Comparison of ENCODE assay signal across 11 cellular contexts in the genomic region with DNA sequence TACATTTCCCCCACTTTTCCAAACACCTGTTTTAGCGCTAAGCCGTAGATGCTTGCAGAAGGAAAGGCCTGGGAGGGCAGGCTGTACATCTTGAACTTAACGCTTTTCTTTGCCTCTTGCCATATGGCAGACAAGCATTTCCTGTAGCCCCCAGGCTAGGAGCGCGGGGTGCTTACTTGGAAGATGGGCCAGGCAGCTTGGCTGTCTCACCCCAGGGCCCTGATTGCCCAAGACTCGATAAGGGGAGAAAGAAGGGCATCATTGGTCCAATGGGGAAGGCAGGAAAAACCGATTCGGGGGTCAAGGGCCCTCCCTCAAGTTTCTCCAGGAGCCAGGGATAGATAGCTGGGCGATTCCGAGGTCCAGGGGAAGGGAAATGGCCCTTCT. TPM values are rescaled to one million over a fixed set of nuclear protein-coding genes. Genes with fewer than 3 reads are reported as not detected.
DNase-seq lines count a peak whose midpoint lies in the region; ATAC-seq, FAIRE-seq and TF ChIP-seq lines count a peak whose summit lies in the region.
"Had no signal": no experiment of that assay in that cellular context is flagged by ENCODE, and none has a peak within 500 bp of the region (broad histone marks: within the 10 kb centered on the region; RNA-seq: fewer than 3 reads in every experiment).

No MANE protein-coding gene starts in this region.

- intact Hi-C loops in endothelial cell of umbilical vein (cut with micrococcal nuclease) = no loop called here

- H3K4me1 ChIP-seq in endothelial cell of umbilical vein (ENCODE audit: control insufficient read depth, extremely low read depth, insufficient read depth, low read length) (peaks cover 58% of the 10 kb centered on the region), skeletal muscle tissue (ENCODE audit: control insufficient read depth in 3 of 3, insufficient read depth in 3 of 3, low read length in 3 of 3) (peaks cover 50 to 66% (median 58%) of the 10 kb centered on the region in 3 donors)

- H3K4me3 ChIP-seq in endothelial cell of umbilical vein (replicated peaks in 1 of 3; ENCODE audit: insufficient read depth in 1 of 3, low read depth in 1 of 3, low read length in 3 of 3) (peak overlapping the region; percentile 35 to 88 (median 59)), skeletal muscle tissue (ENCODE audit: low read length in 3 of 3) (peak overlapping the region; percentile 80 to 84 (median 81))

- CTCF ChIA-PET in endothelial cell of umbilical vein (lab: Charles Lee) = interaction anchor here (1.2 to 8.0 kb wide), 9 partner anchors 6 to 24 kb away, joined by 4 to 86 read pairs (median 8); a partner anchor contains a TSS

- H3K9me3 ChIP-seq in endothelial cell of umbilical vein (replicated peaks; ENCODE audit: control insufficient read depth, insufficient read depth, low read length) (no peaks in the 10 kb centered on the region), skeletal muscle tissue (ENCODE audit: control insufficient read depth in 3 of 3, low read length in 3 of 3) (no peaks in the 10 kb centered on the region)
- H3K9me3 ChIP-seq: body of pancreas had no signal

- DNase-seq in NCI-H82 (lab: John Stamatoyannopoulos, UW) (peak; percentile 29), NCI-H82 treated with DMSO at 0.1 percent for 48 hours (lab: John Stamatoyannopoulos, UW; ENCODE audit: unreplicated experiment) (no peak), NCI-H524 (lab: John Stamatoyannopoulos, UW) (peak; percentile 46 to 71), endothelial cell of umbilical vein (ENCODE audit: low read depth, low spot score) (peak; percentile 69), COLO668 (lab: John Stamatoyannopoulos, UW; ENCODE audit: unreplicated experiment) (no peak)
- no peak for DNase-seq in NK-92 treated with Interleukin-12 subunit alpha and Interleukin-12 subunit beta, amount 100 ng/mL, for 24 hours (lab: John Stamatoyannopoulos, UW)
- DNase-seq: OCI-M1 had no signal

- H3K36me3 ChIP-seq in endothelial cell of umbilical vein (ENCODE audit: control insufficient read depth in 2 of 2, extremely low read depth in 1 of 2, insufficient read depth in 2 of 2, low read length in 2 of 2) (no peaks in the 10 kb centered on the region), skeletal muscle tissue (ENCODE audit: control insufficient read depth in 3 of 3, insufficient read depth in 3 of 3, low read length in 3 of 3) (no peaks in the 10 kb centered on the region)

- no TSS peak for BruUV-seq in endothelial cell of umbilical vein (replicated peaks; lab: Mats Ljungman, UMichigan)

- TF ChIP-seq POLR2A in endothelial cell of umbilical vein (IDR thresholded peaks at IDR 0.05; ENCODE audit: low read depth, low read length) = no peak

- H3K79me2 ChIP-seq in endothelial cell of umbilical vein (ENCODE audit: control insufficient read depth, insufficient read depth, low read length) = peaks cover 100% of the 10 kb centered on the region

- H3K4me2 ChIP-seq in endothelial cell of umbilical vein (ENCODE audit: insufficient read depth, low read length) = peak overlapping the region; percentile 98

- no peaks in the 10 kb centered on the region for H4K20me1 ChIP-seq in endothelial cell of umbilical vein (replicated peaks; ENCODE audit: control insufficient read depth, extremely low read depth, insufficient read depth, low read length)

- H3K27me3 ChIP-seq in endothelial cell of umbilical vein (ENCODE audit: control insufficient read depth in 2 of 2, insufficient read depth in 2 of 2, low read length in 2 of 2) (no peaks in the 10 kb centered on the region), skeletal muscle tissue (ENCODE audit: control insufficient read depth in 3 of 3, insufficient read depth in 3 of 3, low read length in 3 of 3) (peaks cover 6 to 20% (median 7%) of the 10 kb centered on the region in 3 donors)

- H2AFZ ChIP-seq in endothelial cell of umbilical vein (ENCODE audit: low read depth, low read length) = no peak overlapping the region

- no peak for TF ChIP-seq CTCF in endothelial cell of umbilical vein (IDR thresholded peaks at IDR 0.05; ENCODE audit: extremely low read depth in 1 of 2, insufficient read depth in 1 of 2, low read depth in 1 of 2, low read length in 2 of 2)

- dilution Hi-C loops in endothelial cell of umbilical vein (cut with MboI; ENCODE audit: extremely low pct_ligation_motif_present, low sequenced_read_pairs) = loop anchor here (25.0 kb wide), 1 partner anchor 985 kb away; no protein-coding TSS in a partner anchor

- H3K27ac ChIP-seq in endothelial cell of umbilical vein (ENCODE audit: insufficient read depth, low read depth, low read length) (peak overlapping the region; percentile 96), skeletal muscle tissue (ENCODE audit: low read depth, low read length) (peak overlapping the region; percentile 84)
- H3K27ac ChIP-seq: body of pancreas had no signal

- POLR2A ChIA-PET in endothelial cell of umbilical vein (lab: Charles Lee) = interaction anchor here (1.2 to 1.6 kb wide), 2 partner anchors 10 to 20 kb away, joined by 3 to 4 read pairs; a partner anchor contains a TSS

- H3K9ac ChIP-seq in endothelial cell of umbilical vein (replicated peaks; ENCODE audit: extremely low read depth, insufficient read depth, low read length) = peak overlapping the region; percentile 91
- peak overlapping the region; percentile 74 to 97 (median 90) for H3K9ac ChIP-seq in skeletal muscle tissue (ENCODE audit: low read depth in 1 of 3, low read length in 3 of 3)

- no peak for ATAC-seq in HG03439 (IDR thresholded peaks at IDR 0.05; ENCODE audit: unreplicated experiment)

- H3K9me1 ChIP-seq in endothelial cell of umbilical vein (replicated peaks; ENCODE audit: control insufficient read depth, extremely low read depth, insufficient read depth, low read length) = no peaks in the 10 kb centered on the region

- no peak for FAIRE-seq in endothelial cell of umbilical vein (lab: Jason Lieb, UNC)

TF ChIP-seq in endothelial cell of umbilical vein, 7 proteins besides CTCF, POLR2A, EP300 and RAD21 (continues in another document):
- TF ChIP-seq JUN (IDR thresholded peaks at IDR 0.05; ENCODE audit: borderline replicate concordance, insufficient read depth, insufficient read length, low read depth) (no peak), GATA2 (IDR thresholded peaks at IDR 0.05; ENCODE audit: insufficient read depth, insufficient read length, low read depth, low read length) (no peak), EZH2 (IDR thresholded peaks at IDR 0.05; ENCODE audit: borderline replicate concordance, low read depth, low read length, severe bottlenecking) (no peak)

RNA-seq across cellular contexts. Expression of a gene that starts 1.7 kb away (rescaled TPM):
- 24.4 and 27.6 TPM in 2 replicates for total RNA-seq in endothelial cell of umbilical vein
- polyA plus RNA-seq in endothelial cell of umbilical vein = 23.7 and 30.3 TPM in 2 replicates
- 15.8 and 19.0 TPM in 2 replicates for polyA plus RNA-seq in endothelial cell of umbilical vein (2011; cell fraction: cytosol; rRNA removed)
- 16.7 TPM in 2 replicates for polyA plus RNA-seq in endothelial cell of umbilical vein (2011; cell fraction: nucleus; rRNA removed)
- 15.1 and 20.3 TPM in 2 replicates for polyA plus RNA-seq in endothelial cell of umbilical vein (2012)
- 24.4 and 30.3 TPM in 2 replicates for polyA minus RNA-seq in endothelial cell of umbilical vein
- 3.2 TPM for polyA minus RNA-seq in endothelial cell of umbilical vein (2011; cell fraction: cytosol; rRNA and poly(A)+ RNA removed)
- 8.0 and 9.1 TPM in 2 replicates for polyA minus RNA-seq in endothelial cell of umbilical vein (2011; cell fraction: nucleus; rRNA and poly(A)+ RNA removed)
- 13.6 TPM for total RNA-seq in skeletal muscle tissue

RNA-seq across cellular contexts. Expression of a gene that starts 7.0 kb away (rescaled TPM):
- total RNA-seq in endothelial cell of umbilical vein = 61.6 and 62.9 TPM in 2 replicates
- 47.2 and 84.1 TPM in 2 replicates for polyA plus RNA-seq in endothelial cell of umbilical vein
- polyA plus RNA-seq in endothelial cell of umbilical vein (2011; cell fraction: cytosol; rRNA removed) = 44.6 and 46.3 TPM in 2 replicates
- polyA plus RNA-seq in endothelial cell of umbilical vein (2011; cell fraction: nucleus; rRNA removed) = 94.3 and 108 TPM in 2 replicates
- polyA plus RNA-seq in endothelial cell of umbilical vein (2012) = 32.3 and 47.7 TPM in 2 replicates
- 8.0 and 11.3 TPM in 2 replicates for polyA minus RNA-seq in endothelial cell of umbilical vein
- not detected for polyA minus RNA-seq in endothelial cell of umbilical vein (2011; cell fraction: cytosol; rRNA and poly(A)+ RNA removed)
- polyA minus RNA-seq in endothelial cell of umbilical vein (2011; cell fraction: nucleus; rRNA and poly(A)+ RNA removed) = 14.0 and 22.7 TPM in 2 replicates
- total RNA-seq in skeletal muscle tissue = 7.8 TPM
- total RNA-seq: body of pancreas had no signal

RNA-seq across cellular contexts. Expression of a gene that starts 12.7 kb away (rescaled TPM):
- total RNA-seq in endothelial cell of umbilical vein (15.2 and 16.7 TPM in 2 replicates), skeletal muscle tissue (2.1 TPM)
- 10.4 and 10.8 TPM in 2 replicates for polyA plus RNA-seq in endothelial cell of umbilical vein
- 8.2 and 9.7 TPM in 2 replicates for polyA plus RNA-seq in endothelial cell of umbilical vein (2011; cell fraction: cytosol; rRNA removed)
- polyA plus RNA-seq in endothelial cell of umbilical vein (2011; cell fraction: nucleus; rRNA removed) = 4.6 and 5.5 TPM in 2 replicates
- 11.6 TPM in 2 replicates for polyA plus RNA-seq in endothelial cell of umbilical vein (2012)
- 6.6 and 8.6 TPM in 2 replicates for polyA minus RNA-seq in endothelial cell of umbilical vein
- polyA minus RNA-seq in endothelial cell of umbilical vein (2011; cell fraction: cytosol; rRNA and poly(A)+ RNA removed) = 2.8 TPM
- 3.6 and 3.7 TPM in 2 replicates for polyA minus RNA-seq in endothelial cell of umbilical vein (2011; cell fraction: nucleus; rRNA and poly(A)+ RNA removed)
- total RNA-seq: body of pancreas, liver had no signal
- polyA plus RNA-seq: liver had no signal

RNA-seq across cellular contexts. Expression of a gene that starts 15.9 kb away (rescaled TPM):
- total RNA-seq in endothelial cell of umbilical vein = 15.6 and 18.5 TPM in 2 replicates
- 16.9 and 18.1 TPM in 2 replicates for polyA plus RNA-seq in endothelial cell of umbilical vein
- 13.0 and 13.8 TPM in 2 replicates for polyA plus RNA-seq in endothelial cell of umbilical vein (2011; cell fraction: cytosol; rRNA removed)
- 5.6 and 8.3 TPM in 2 replicates for polyA plus RNA-seq in endothelial cell of umbilical vein (2011; cell fraction: nucleus; rRNA removed)
- polyA plus RNA-seq in endothelial cell of umbilical vein (2012) = 13.9 and 16.0 TPM in 2 replicates
- 8.6 and 9.4 TPM in 2 replicates for polyA minus RNA-seq in endothelial cell of umbilical vein
- 5.9 TPM for polyA minus RNA-seq in endothelial cell of umbilical vein (2011; cell fraction: cytosol; rRNA and poly(A)+ RNA removed)
- 3.8 and 4.1 TPM in 2 replicates for polyA minus RNA-seq in endothelial cell of umbilical vein (2011; cell fraction: nucleus; rRNA and poly(A)+ RNA removed)
- 1.6 TPM for total RNA-seq in skeletal muscle tissue
- polyA plus RNA-seq: liver had no signal

RNA-seq across cellular contexts. Expression of a gene that starts 20.0 kb away (rescaled TPM):
- total RNA-seq in endothelial cell of umbilical vein (12.0 and 14.0 TPM in 2 replicates), skeletal muscle tissue (3.7 TPM)
- polyA plus RNA-seq in endothelial cell of umbilical vein = 4.2 and 4.7 TPM in 2 replicates
- 1.5 and 2.4 TPM in 2 replicates for polyA plus RNA-seq in endothelial cell of umbilical vein (2011; cell fraction: cytosol; rRNA removed)
- polyA plus RNA-seq in endothelial cell of umbilical vein (2011; cell fraction: nucleus; rRNA removed) = 14.0 and 14.1 TPM in 2 replicates
- 4.6 and 5.6 TPM in 2 replicates for polyA plus RNA-seq in endothelial cell of umbilical vein (2012)
- 1.6 and 2.0 TPM in 2 replicates for polyA minus RNA-seq in endothelial cell of umbilical vein
- polyA minus RNA-seq in endothelial cell of umbilical vein (2011; cell fraction: cytosol; rRNA and poly(A)+ RNA removed) = not detected
- polyA minus RNA-seq in endothelial cell of umbilical vein (2011; cell fraction: nucleus; rRNA and poly(A)+ RNA removed) = 7.1 and 20.1 TPM in 2 replicates

Comparison
In these comparisons a context has a peak if more than half of its experiments do, and no peak if none do; other contexts are left out.
1. DNase-seq: peak in NCI-H82 (single experiment), NCI-H524 (2 of 2) and endothelial cell of umbilical vein (single experiment); none in NCI-H82 treated with DMSO at 0.1 percent for 48 hours (single experiment), COLO668 (single experiment) and NK-92 treated with Interleukin-12 subunit alpha and Interleukin-12 subunit beta, amount 100 ng/mL, for 24 hours (single experiment).